Comparison of ENCODE assay signal across 12 cellular contexts in the genomic region with DNA sequence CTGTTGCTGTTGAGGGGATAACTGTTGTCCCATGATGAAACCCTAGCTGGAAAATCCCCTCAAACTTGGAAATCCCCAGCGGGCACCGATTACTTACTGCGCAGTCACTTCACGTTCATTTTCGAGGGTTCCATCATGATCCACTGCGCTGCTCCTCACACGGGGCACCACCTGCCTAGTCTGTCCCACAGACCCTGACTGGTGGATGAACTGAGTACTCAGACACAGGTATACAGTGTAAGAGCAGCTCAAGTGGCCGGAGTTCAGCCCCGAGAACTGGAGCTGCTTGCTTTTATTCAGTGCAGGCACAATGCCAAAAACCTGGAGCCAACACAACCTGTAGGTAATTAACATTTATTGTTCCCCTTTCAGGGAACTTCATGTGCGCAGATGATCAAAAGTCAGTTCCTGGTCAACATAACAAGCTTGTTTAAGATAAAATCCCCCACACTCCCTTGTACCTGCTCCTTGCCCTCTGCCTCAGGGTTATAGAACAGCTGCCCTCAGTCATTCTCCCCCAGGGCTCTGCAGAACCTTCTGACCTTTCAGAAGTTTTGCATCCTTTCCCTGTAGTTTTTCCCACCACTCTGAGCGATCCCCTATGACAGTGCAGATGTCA. TPM values are rescaled to one million over a fixed set of nuclear protein-coding genes. Genes with fewer than 3 reads are reported as not detected.
DNase-seq lines count a peak whose midpoint lies in the region; ATAC-seq lines count a peak whose summit lies in the region.
"Had no signal": no experiment of that assay in that cellular context is flagged by ENCODE, and none has a peak within 500 bp of the region (broad histone marks: within the 10 kb centered on the region; RNA-seq: fewer than 3 reads in every experiment).

No MANE protein-coding gene starts in this region.

- peak; percentile 65 for ATAC-seq in left colon
- ATAC-seq in GM18520 (IDR thresholded peaks at IDR 0.05; ENCODE audit: unreplicated experiment), result no peak
- ATAC-seq in GM18517 (IDR thresholded peaks at IDR 0.05; ENCODE audit: unreplicated experiment), result no peak
- no peak for ATAC-seq in GM21737 (IDR thresholded peaks at IDR 0.05; ENCODE audit: unreplicated experiment)
- ATAC-seq: natural killer cell had no signal

- peak; percentile 39 for DNase-seq in NCI-H2171 treated with DMSO at 0.1 percent for 48 hours (lab: John Stamatoyannopoulos, UW)
- no peak for DNase-seq in NCI-H2171 (lab: John Stamatoyannopoulos, UW)
- peak; percentile 60 for DNase-seq in NCI-H510A treated with DMSO at 0.1 percent for 48 hours (lab: John Stamatoyannopoulos, UW)
- DNase-seq in left colon, result peak; percentile 75 to 79
- no peak for DNase-seq in Ammon's horn (ENCODE audit: low spot score)
- DNase-seq: foreskin melanocyte, islet precursor cell, natural killer cell, tibial artery had no signal

- intact Hi-C loops in left colon (cut with DNase I, micrococcal nuclease), result no loop called here

RNA-seq across cellular contexts. Expression of gene PRELP, which starts 46.5 kb away (rescaled TPM):
- total RNA-seq in left colon, result 10 to 100 TPM in 1 of 2 donors, 1 to 10 TPM in 1; 6.6 to 19.7 TPM
- total RNA-seq: natural killer cell had no signal

Comparison
In these comparisons a context has a peak if more than half of its experiments do, and no peak if none do; other contexts are left out.
1. DNase-seq: peak in NCI-H2171 treated with DMSO at 0.1 percent for 48 hours (single experiment), NCI-H510A treated with DMSO at 0.1 percent for 48 hours (single experiment) and left colon (2 of 2); none in NCI-H2171 (single experiment) and Ammon's horn (single experiment).